In the genomic region with DNA sequence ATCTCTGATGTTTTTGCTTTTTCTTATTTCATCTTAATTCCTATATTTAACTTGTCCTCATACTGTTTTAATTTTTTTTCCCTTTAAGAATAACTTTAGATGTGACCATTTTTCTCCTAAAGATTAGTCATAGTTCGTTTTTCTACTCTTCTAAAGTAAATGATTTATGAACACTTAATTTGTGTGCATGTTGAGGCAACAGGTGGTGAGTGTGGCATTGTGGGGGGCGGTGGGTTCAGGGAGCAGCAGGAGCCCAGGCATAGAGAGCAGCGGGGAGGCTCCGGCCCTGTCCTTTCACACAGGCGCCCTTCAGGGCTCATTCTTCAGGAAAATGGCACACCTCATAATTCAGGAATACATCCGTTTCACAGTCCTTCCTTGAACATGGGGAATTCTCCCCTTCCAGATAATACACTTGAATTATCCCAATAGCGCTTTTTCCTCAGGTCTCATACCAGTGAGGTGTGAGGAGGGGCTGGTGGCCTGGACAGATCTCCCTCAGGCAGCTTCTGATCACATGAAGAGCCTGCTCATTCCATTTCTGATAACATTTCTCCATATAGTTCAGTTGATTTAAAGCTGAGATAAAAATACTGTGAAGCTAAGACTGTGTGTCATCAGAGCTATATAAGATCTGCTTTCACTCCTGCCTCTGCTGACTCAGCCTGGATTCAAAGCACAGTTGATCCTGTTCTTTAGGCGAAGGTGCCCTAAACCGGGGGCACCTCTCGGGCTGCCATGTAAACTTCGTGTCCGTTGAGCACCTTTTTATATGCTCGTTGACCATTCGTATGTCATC, we compare ENCODE assay signal across 2 cellular contexts.
TF ChIP-seq lines count a peak whose summit lies in the region.

No MANE protein-coding gene starts in this region.

TF ChIP-seq in IMR-90, 13 proteins besides CTCF, POLR2A, EP300 and RAD21:
- TF ChIP-seq RCOR1 (IDR thresholded peaks at IDR 0.05; ENCODE audit: insufficient replicate concordance, low read length) (no peak), CHD1 (IDR thresholded peaks at IDR 0.05; ENCODE audit: low read depth, low read length) (no peak), MAFK (IDR thresholded peaks at IDR 0.05; ENCODE audit: low read depth, low read length) (peak; percentile 65; the same call in 1 of the 2 replicates)
TF ChIP-seq in IMR-90: peak in this region for 1.

TF ChIP-seq in K562, 482 proteins besides CTCF, POLR2A, EP300 and RAD21:
- TF ChIP-seq, protein P1, sequence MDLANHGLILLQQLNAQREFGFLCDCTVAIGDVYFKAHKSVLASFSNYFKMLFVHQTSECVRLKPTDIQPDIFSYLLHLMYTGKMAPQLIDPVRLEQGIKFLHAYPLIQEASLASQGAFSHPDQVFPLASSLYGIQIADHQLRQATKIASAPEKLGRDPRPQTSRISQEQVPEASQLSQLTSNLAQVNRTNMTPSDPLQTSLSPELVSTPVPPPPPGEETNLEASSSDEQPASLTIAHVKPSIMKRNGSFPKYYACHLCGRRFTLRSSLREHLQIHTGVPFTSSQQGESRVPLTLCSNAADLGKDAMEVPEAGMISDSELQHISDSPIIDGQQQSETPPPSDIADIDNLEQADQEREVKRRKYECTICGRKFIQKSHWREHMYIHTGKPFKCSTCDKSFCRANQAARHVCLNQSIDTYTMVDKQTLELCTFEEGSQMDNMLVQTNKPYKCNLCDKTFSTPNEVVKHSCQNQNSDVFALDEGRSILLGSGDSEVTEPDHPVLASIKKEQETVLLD (IDR thresholded peaks at IDR 0.05) = no peak
- TF ChIP-seq MEF2A (IDR thresholded peaks at IDR 0.05; ENCODE audit: control insufficient read depth, low read depth, low read length) = no peak
- TF ChIP-seq NFE2 (IDR thresholded peaks at IDR 0.05; ENCODE audit: low read depth) = 0 out of 2 replicates have a peak, but pooled peaks have one; percentile 21
- TF ChIP-seq, protein P2, sequence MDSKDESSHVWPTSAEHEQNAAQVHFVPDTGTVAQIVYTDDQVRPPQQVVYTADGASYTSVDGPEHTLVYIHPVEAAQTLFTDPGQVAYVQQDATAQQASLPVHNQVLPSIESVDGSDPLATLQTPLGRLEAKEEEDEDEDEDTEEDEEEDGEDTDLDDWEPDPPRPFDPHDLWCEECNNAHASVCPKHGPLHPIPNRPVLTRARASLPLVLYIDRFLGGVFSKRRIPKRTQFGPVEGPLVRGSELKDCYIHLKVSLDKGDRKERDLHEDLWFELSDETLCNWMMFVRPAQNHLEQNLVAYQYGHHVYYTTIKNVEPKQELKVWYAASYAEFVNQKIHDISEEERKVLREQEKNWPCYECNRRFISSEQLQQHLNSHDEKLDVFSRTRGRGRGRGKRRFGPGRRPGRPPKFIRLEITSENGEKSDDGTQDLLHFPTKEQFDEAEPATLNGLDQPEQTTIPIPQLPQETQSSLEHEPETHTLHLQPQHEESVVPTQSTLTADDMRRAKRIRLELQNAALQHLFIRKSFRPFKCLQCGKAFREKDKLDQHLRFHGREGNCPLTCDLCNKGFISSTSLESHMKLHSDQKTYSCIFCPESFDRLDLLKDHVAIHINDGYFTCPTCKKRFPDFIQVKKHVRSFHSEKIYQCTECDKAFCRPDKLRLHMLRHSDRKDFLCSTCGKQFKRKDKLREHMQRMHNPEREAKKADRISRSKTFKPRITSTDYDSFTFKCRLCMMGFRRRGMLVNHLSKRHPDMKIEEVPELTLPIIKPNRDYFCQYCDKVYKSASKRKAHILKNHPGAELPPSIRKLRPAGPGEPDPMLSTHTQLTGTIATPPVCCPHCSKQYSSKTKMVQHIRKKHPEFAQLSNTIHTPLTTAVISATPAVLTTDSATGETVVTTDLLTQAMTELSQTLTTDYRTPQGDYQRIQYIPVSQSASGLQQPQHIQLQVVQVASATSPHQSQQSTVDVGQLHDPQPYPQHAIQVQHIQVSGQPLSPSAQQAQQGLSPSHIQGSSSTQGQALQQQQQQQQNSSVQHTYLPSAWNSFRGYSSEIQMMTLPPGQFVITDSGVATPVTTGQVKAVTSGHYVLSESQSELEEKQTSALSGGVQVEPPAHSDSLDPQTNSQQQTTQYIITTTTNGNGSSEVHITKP (IDR thresholded peaks at IDR 0.05; ENCODE audit: partially characterized antibody) = peak; percentile 55
- TF ChIP-seq SRF (CRISPR knock-in tag; IDR thresholded peaks at IDR 0.05) = no peak
- TF ChIP-seq C11orf30 (IDR thresholded peaks at IDR 0.05; ENCODE audit: low read depth) = peak; percentile 77
- TF ChIP-seq JUND (IDR thresholded peaks at IDR 0.05; ENCODE audit: borderline replicate concordance, low read depth, low read length) = peak; percentile 54; the same call in 1 of the 2 replicates
- peak; percentile 55; the same call in 2 of the 3 replicates for TF ChIP-seq JUND (tag; IDR thresholded peaks at IDR 0.05; ENCODE audit: borderline replicate concordance, low read depth, low read length)
- TF ChIP-seq, protein P3, sequence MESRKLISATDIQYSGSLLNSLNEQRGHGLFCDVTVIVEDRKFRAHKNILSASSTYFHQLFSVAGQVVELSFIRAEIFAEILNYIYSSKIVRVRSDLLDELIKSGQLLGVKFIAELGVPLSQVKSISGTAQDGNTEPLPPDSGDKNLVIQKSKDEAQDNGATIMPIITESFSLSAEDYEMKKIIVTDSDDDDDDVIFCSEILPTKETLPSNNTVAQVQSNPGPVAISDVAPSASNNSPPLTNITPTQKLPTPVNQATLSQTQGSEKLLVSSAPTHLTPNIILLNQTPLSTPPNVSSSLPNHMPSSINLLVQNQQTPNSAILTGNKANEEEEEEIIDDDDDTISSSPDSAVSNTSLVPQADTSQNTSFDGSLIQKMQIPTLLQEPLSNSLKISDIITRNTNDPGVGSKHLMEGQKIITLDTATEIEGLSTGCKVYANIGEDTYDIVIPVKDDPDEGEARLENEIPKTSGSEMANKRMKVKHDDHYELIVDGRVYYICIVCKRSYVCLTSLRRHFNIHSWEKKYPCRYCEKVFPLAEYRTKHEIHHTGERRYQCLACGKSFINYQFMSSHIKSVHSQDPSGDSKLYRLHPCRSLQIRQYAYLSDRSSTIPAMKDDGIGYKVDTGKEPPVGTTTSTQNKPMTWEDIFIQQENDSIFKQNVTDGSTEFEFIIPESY (CRISPR knock-in tag; IDR thresholded peaks at IDR 0.05) = peak; percentile 72
- peak; percentile 70 for TF ChIP-seq MAFG (tag; conservative IDR thresholded peaks at IDR 0.05)
- TF ChIP-seq ZNF316 (IDR thresholded peaks at IDR 0.05) = peak; percentile 70
- TF ChIP-seq DPF2 (IDR thresholded peaks at IDR 0.05) = peak; percentile 44; the same call in 1 of the 2 replicates
- peak; percentile 23; the same call in 1 of the 2 replicates for TF ChIP-seq MAFF (IDR thresholded peaks at IDR 0.05; ENCODE audit: low read length)
- TF ChIP-seq, protein P4, sequence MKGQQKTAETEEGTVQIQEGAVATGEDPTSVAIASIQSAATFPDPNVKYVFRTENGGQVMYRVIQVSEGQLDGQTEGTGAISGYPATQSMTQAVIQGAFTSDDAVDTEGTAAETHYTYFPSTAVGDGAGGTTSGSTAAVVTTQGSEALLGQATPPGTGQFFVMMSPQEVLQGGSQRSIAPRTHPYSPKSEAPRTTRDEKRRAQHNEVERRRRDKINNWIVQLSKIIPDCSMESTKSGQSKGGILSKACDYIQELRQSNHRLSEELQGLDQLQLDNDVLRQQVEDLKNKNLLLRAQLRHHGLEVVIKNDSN (CRISPR knock-in tag; IDR thresholded peaks at IDR 0.05) = 0 out of 2 replicates have a peak, but pooled peaks have one; percentile 10
- peak; percentile 29; the same call in 1 of the 2 replicates for TF ChIP-seq ATF3 (IDR thresholded peaks at IDR 0.05)
- TF ChIP-seq ATF3 (CRISPR knock-in tag; conservative IDR thresholded peaks at IDR 0.05) = no peak
- TF ChIP-seq MAFK (IDR thresholded peaks at IDR 0.05; ENCODE audit: low read length) = peak; percentile 62
- TF ChIP-seq CHD1 (IDR thresholded peaks at IDR 0.05; ENCODE audit: low read length) = no peak
- 0 out of 2 replicates have a peak, but pooled peaks have one; percentile 32 for TF ChIP-seq ID3 (CRISPR knock-in tag; IDR thresholded peaks at IDR 0.05)
- TF ChIP-seq ID3 (tag; IDR thresholded peaks at IDR 0.05) = no peak
- peak; percentile 23; the same call in 1 of the 2 replicates for TF ChIP-seq SMARCA4 (IDR thresholded peaks at IDR 0.05)
- TF ChIP-seq FOSL1 (tag; conservative IDR thresholded peaks at IDR 0.05) = peak; percentile 82
- TF ChIP-seq ARID1B (IDR thresholded peaks at IDR 0.05) = peak; percentile 27; the same call in 1 of the 2 replicates
